Comparison of ENCODE assay signal across 8 cellular contexts in genomic region chr11:46391578-46392420, GRCh38. TPM values are rescaled to one million over a fixed set of nuclear protein-coding genes. Genes with fewer than 3 reads are reported as not detected.
A peak's percentile ranks its signal among the peaks of the same experiment; 100 is the strongest.
DNase-seq lines count a peak whose midpoint lies in the region; ATAC-seq lines count a peak whose summit lies in the region.

CHRM4 (minus strand) TSS chr11:46391776; CDS start chr11:46386557, 5,219 bp downstream.

- H3K4me1 Mint-ChIP-seq in CD4-positive, alpha-beta memory T cell = peaks cover 12 to 43% (median 25%) of the 10 kb centered on the region in 4 donors

- POLR2A ChIA-PET in CD4-positive, alpha-beta memory T cell (lab: Charles Lee; ENCODE audit: partially characterized antibody) = interaction anchor here (0.6 to 1.3 kb wide), 5 partner anchors 11 to 43 kb away, joined by 3 to 5 read pairs (median 3); no protein-coding TSS in a partner anchor

- H3K36me3 Mint-ChIP-seq in CD4-positive, alpha-beta memory T cell = peaks cover 5 to 6% of the 10 kb centered on the region in 2 donors

- H3K27ac ChIP-seq in CD4-positive, alpha-beta memory T cell (ENCODE audit: low read depth, low read length) = no peak within 1 kb of the TSS
- H3K27ac ChIP-seq in thymus (ENCODE audit: low read depth) = no peak within 1 kb of the TSS

- H3K27ac Mint-ChIP-seq in CD4-positive, alpha-beta memory T cell = peak within 1 kb of the TSS in 3 of 7 donors; percentile 15 to 81 (median 79)

- H3K27me3 Mint-ChIP-seq in CD4-positive, alpha-beta memory T cell = peaks cover 16 to 38% of the 10 kb centered on the region in 2 donors

- peaks cover 28% of the 10 kb centered on the region for H3K27me3 ChIP-seq in CD4-positive, alpha-beta memory T cell (ENCODE audit: insufficient read depth, low read length)
- H3K27me3 ChIP-seq in thymus (ENCODE audit: control insufficient read depth, insufficient read depth) = peaks cover 58% of the 10 kb centered on the region

- peaks cover 42% of the 10 kb centered on the region for H3K4me1 ChIP-seq in CD4-positive, alpha-beta memory T cell (ENCODE audit: insufficient read depth, low read length)
- peaks cover 15% of the 10 kb centered on the region for H3K4me1 ChIP-seq in thymus (ENCODE audit: control insufficient read depth, insufficient read depth, low read length)

- CTCF ChIA-PET in CD4-positive, alpha-beta memory T cell (lab: Charles Lee; ENCODE audit: partially characterized antibody) = interaction anchor here (0.9 kb wide), 1 partner anchor 83 kb away, joined by 4 read pairs; no protein-coding TSS in a partner anchor

- H3K9me3 ChIP-seq in CD4-positive, alpha-beta memory T cell (ENCODE audit: control insufficient read depth in 1 of 2, low read length in 2 of 2) = no peaks in the 10 kb centered on the region
- H3K9me3 ChIP-seq in thymus (ENCODE audit: control insufficient read depth) = no peaks in the 10 kb centered on the region

- peaks cover 0 to 7% (median 0%) of the 10 kb centered on the region in 8 donors for H3K9me3 Mint-ChIP-seq in CD4-positive, alpha-beta memory T cell

- peak within 1 kb of the TSS; percentile 63 to 84 (median 80) for H3K4me3 Mint-ChIP-seq in CD4-positive, alpha-beta memory T cell

- 1% methylated on average over 123 of the region's 123 CpGs for WGBS in thymus

- ATAC-seq in GM18909 (IDR thresholded peaks at IDR 0.05; ENCODE audit: poor library complexity, unreplicated experiment) (peak; percentile 19), GM21390 (IDR thresholded peaks at IDR 0.05; ENCODE audit: unreplicated experiment) (no peak)
- no peak for ATAC-seq in activated CD4-positive, CD25-positive, alpha-beta regulatory T cell treated with anti-CD3 and anti-CD28 coated beads, Interleukin-2, amount 50 U/mL, for 24 hours

- no peaks in the 10 kb centered on the region for H3K36me3 ChIP-seq in CD4-positive, alpha-beta memory T cell (ENCODE audit: insufficient read depth, low read length)
- H3K36me3 ChIP-seq in thymus (ENCODE audit: control insufficient read depth, insufficient read depth) = peaks cover 11% of the 10 kb centered on the region

- intact Hi-C loops in CD4-positive, alpha-beta memory T cell (cut with micrococcal nuclease) = loop anchor here (10.0 kb wide), 1 partner anchor 507 kb away; the partner anchor contains the start of gene MAPK8IP1

- DNase-seq in CD4-positive, alpha-beta memory T cell = no peak
- DNase-seq in NCI-H2171 (lab: John Stamatoyannopoulos, UW) = peak; percentile 37
- peak; percentile 79 for DNase-seq in astrocyte of the hippocampus (ENCODE audit: low read depth, low spot score)
- peak; percentile 72 for DNase-seq in left kidney (ENCODE audit: low read depth, low spot score)

- H3K4me3 ChIP-seq in CD4-positive, alpha-beta memory T cell (ENCODE audit: low read length in 2 of 2) = peak within 1 kb of the TSS in 1 of 2 donors; percentile 29
- peak within 1 kb of the TSS; percentile 47 for H3K4me3 ChIP-seq in thymus (ENCODE audit: low read length)

RNA-seq across cellular contexts. Expression of gene CHRM4, which starts in this region (rescaled TPM):
- not detected for total RNA-seq in CD4-positive, alpha-beta memory T cell
- under 1 TPM; 0.12 to 0.16 TPM for polyA plus RNA-seq in CD4-positive, alpha-beta memory T cell
- 0.23 TPM for polyA plus RNA-seq in thymus

Comparison
In these comparisons a context has a peak if more than half of its experiments do, and no peak if none do; other contexts are left out.
1. DNase-seq: peak in NCI-H2171 (single experiment), astrocyte of the hippocampus (single experiment) and left kidney (single experiment); none in CD4-positive, alpha-beta memory T cell (0 of 5).